ENCODE assay signal across 19 cellular contexts in the genomic region with DNA sequence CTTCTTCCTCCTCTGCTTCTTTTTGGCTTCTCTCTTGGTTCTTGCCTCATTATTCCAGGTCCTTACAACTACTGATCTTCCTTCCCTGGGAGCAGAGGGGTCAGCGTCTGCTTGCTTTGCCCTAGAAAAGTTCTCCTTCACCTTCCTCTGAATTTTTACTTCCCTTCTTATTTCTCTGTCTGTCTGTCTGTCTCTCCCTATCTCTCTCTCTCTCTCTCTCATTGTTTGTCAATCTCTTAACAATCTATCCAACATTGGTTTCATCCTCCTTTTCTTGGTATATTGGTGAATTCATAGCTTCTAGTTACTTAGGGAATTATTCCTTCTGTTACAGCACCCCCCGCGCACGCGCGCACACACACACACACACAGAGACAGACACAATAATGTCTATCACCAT.
DNase-seq lines count a peak whose midpoint lies in the region; ATAC-seq and TF ChIP-seq lines count a peak whose summit lies in the region.
"Had no signal": no experiment of that assay in that cellular context is flagged by ENCODE, and none has a peak within 500 bp of the region (broad histone marks: within the 10 kb centered on the region; RNA-seq: fewer than 3 reads in every experiment).

No MANE protein-coding gene starts in this region.

- WGBS in smooth muscle cell (ENCODE audit: low lambda C conversion rate) = 84% methylated on average over 6 of the region's 6 CpGs

- H3K4me1 Mint-ChIP-seq in GM23338 = peaks cover 8% of the 10 kb centered on the region
- H3K4me1 Mint-ChIP-seq in nephron = peaks cover 70% of the 10 kb centered on the region
- H3K4me1 Mint-ChIP-seq: B cell had no signal

- H3K27ac ChIP-seq in GM23338 (ENCODE audit: low read depth) (no peak overlapping the region), coronary artery (peak overlapping the region; percentile 80 to 86), smooth muscle cell (ENCODE audit: low read depth) (peak overlapping the region; percentile 6)
- H3K27ac ChIP-seq: PC-9 had no signal

- H3K36me3 ChIP-seq in GM23338 (ENCODE audit: insufficient read depth) (no peaks in the 10 kb centered on the region), smooth muscle cell (ENCODE audit: low read depth) (no peaks in the 10 kb centered on the region)

- no peak overlapping the region for H3K4me3 Mint-ChIP-seq in GM23338
- no peak overlapping the region for H3K4me3 Mint-ChIP-seq in nephron
- H3K4me3 Mint-ChIP-seq: B cell had no signal

- H3K27me3 Mint-ChIP-seq in GM23338 (ENCODE audit: insufficient read depth, low read depth, poor library complexity) (peaks cover 5% of the 10 kb centered on the region), nephron (ENCODE audit: low read depth) (no peaks in the 10 kb centered on the region)
- H3K27me3 Mint-ChIP-seq: B cell had no signal

- H3K27me3 ChIP-seq in GM23338 (ENCODE audit: insufficient read depth) = no peaks in the 10 kb centered on the region
- H3K27me3 ChIP-seq in smooth muscle cell (ENCODE audit: low read depth) = no peaks in the 10 kb centered on the region

- H3K36me3 Mint-ChIP-seq in GM23338 (ENCODE audit: low read depth) (no peaks in the 10 kb centered on the region), nephron (ENCODE audit: low read depth) (no peaks in the 10 kb centered on the region)

- H3K4me2 ChIP-seq in GM23338 (no peak overlapping the region), smooth muscle cell (no peak overlapping the region)
- H3K4me2 ChIP-seq: PC-9 had no signal

- H4K20me1 ChIP-seq in GM23338 (replicated peaks; ENCODE audit: insufficient read depth) (no peaks in the 10 kb centered on the region), smooth muscle cell (ENCODE audit: low read depth) (no peaks in the 10 kb centered on the region)

- H3K79me2 ChIP-seq in GM23338 (replicated peaks; ENCODE audit: insufficient read depth) = no peaks in the 10 kb centered on the region
- H3K79me2 ChIP-seq in smooth muscle cell (ENCODE audit: low read depth) = no peaks in the 10 kb centered on the region

- H3K9me2 ChIP-seq in GM23338 (ENCODE audit: insufficient read depth) = no peaks in the 10 kb centered on the region

- H3K27ac Mint-ChIP-seq in GM23338 = peak overlapping the region; percentile 3
- H3K27ac Mint-ChIP-seq in nephron = peak overlapping the region; percentile 54 to 88 (median 78)
- H3K27ac Mint-ChIP-seq: B cell had no signal

- H3K4me1 ChIP-seq in GM23338 (ENCODE audit: insufficient read depth) (peaks cover 1% of the 10 kb centered on the region; the same call in 1 of the 2 replicates), smooth muscle cell (ENCODE audit: low read depth) (peaks cover 9% of the 10 kb centered on the region)

- H3F3A ChIP-seq in GM23338 (replicated peaks; ENCODE audit: low read depth) (no peaks in the 10 kb centered on the region), smooth muscle cell (ENCODE audit: low read depth) (no peaks in the 10 kb centered on the region)

- H3K4me3 ChIP-seq in GM23338 = no peak overlapping the region
- no peak overlapping the region for H3K4me3 ChIP-seq in coronary artery
- H3K4me3 ChIP-seq in smooth muscle cell = no peak overlapping the region
- H3K4me3 ChIP-seq: GM12878, PC-9 had no signal

- ATAC-seq in GM23338 (no peak), GM19035 (IDR thresholded peaks at IDR 0.05; ENCODE audit: unreplicated experiment) (no peak)
- ATAC-seq: GM12878, HCT116 had no signal

- H3K9me3 ChIP-seq in smooth muscle cell (replicated peaks; ENCODE audit: low read depth) = no peaks in the 10 kb centered on the region

- H3K9me3 Mint-ChIP-seq in GM23338 = no peaks in the 10 kb centered on the region
- H3K9me3 Mint-ChIP-seq in nephron = no peaks in the 10 kb centered on the region

- no peak overlapping the region for H2AFZ ChIP-seq in GM23338
- H2AFZ ChIP-seq in smooth muscle cell (ENCODE audit: low read depth) = peak overlapping the region; percentile 42
- H2AFZ ChIP-seq: PC-9 had no signal

- no peak overlapping the region for H3K9ac ChIP-seq in smooth muscle cell (ENCODE audit: low read depth)

- TF ChIP-seq CTCF in GM23338 (conservative IDR thresholded peaks at IDR 0.05; ENCODE audit: low read depth in 2 of 2) (no peak), coronary artery (IDR thresholded peaks at IDR 0.05) (no peak), nephron (IDR thresholded peaks at IDR 0.05; ENCODE audit: unreplicated experiment in 3 of 3) (no peak), smooth muscle cell (IDR thresholded peaks at IDR 0.05; ENCODE audit: borderline replicate concordance, insufficient read depth, poor library complexity, severe bottlenecking) (no peak), GM20000 (IDR thresholded peaks at IDR 0.05; ENCODE audit: extremely low read depth, missing control alignments) (no peak)

- no peak for DNase-seq in GM23338 (ENCODE audit: low spot score)
- DNase-seq in coronary artery (ENCODE audit: low spot score) = no peak
- no peak for DNase-seq in smooth muscle cell (lab: John Stamatoyannopoulos, UW; ENCODE audit: unreplicated experiment)
- no peak for DNase-seq in stimulated activated CD4-positive, alpha-beta T cell treated with anti-CD3 and anti-CD28 coated beads, Interleukin-12 subunit alpha, Interleukin-12 subunit beta, amount 100 ng/mL, for 4 hours
- no peak for DNase-seq in GM20000 (ENCODE audit: low spot score)
- no peak for DNase-seq in NCI-H345 treated with DMSO at 0.1 percent for 48 hours (lab: John Stamatoyannopoulos, UW; ENCODE audit: unreplicated experiment)
- DNase-seq: DMS79 treated with DMSO at 0.1 percent for 48 hours, GOT3, KG1, NCI-H1436 treated with DMSO at 0.1 percent for 48 hours, NCI-H2227 treated with DMSO at 0.1 percent for 48 hours, NCI-H510A treated with DMSO at 0.1 percent for 48 hours, NCI-H748 treated with DMSO at 0.1 percent for 48 hours, PC-9 had no signal

TF ChIP-seq in GM23338, 12 proteins besides CTCF, POLR2A, EP300 and RAD21 (continues in another document):
- TF ChIP-seq JUNB (IDR thresholded peaks at IDR 0.05; ENCODE audit: unreplicated experiment) (no peak), ZNF114 (CRISPR knock-in tag; IDR thresholded peaks at IDR 0.05) (no peak), EZH2 (IDR thresholded peaks at IDR 0.05; ENCODE audit: low read depth, unreplicated experiment) (no peak), NANOG (IDR thresholded peaks at IDR 0.05; ENCODE audit: borderline replicate concordance) (no peak), EZH2phosphoT487 (IDR thresholded peaks at IDR 0.05; ENCODE audit: unreplicated experiment) (no peak)
- TF ChIP-seq, protein P1, sequence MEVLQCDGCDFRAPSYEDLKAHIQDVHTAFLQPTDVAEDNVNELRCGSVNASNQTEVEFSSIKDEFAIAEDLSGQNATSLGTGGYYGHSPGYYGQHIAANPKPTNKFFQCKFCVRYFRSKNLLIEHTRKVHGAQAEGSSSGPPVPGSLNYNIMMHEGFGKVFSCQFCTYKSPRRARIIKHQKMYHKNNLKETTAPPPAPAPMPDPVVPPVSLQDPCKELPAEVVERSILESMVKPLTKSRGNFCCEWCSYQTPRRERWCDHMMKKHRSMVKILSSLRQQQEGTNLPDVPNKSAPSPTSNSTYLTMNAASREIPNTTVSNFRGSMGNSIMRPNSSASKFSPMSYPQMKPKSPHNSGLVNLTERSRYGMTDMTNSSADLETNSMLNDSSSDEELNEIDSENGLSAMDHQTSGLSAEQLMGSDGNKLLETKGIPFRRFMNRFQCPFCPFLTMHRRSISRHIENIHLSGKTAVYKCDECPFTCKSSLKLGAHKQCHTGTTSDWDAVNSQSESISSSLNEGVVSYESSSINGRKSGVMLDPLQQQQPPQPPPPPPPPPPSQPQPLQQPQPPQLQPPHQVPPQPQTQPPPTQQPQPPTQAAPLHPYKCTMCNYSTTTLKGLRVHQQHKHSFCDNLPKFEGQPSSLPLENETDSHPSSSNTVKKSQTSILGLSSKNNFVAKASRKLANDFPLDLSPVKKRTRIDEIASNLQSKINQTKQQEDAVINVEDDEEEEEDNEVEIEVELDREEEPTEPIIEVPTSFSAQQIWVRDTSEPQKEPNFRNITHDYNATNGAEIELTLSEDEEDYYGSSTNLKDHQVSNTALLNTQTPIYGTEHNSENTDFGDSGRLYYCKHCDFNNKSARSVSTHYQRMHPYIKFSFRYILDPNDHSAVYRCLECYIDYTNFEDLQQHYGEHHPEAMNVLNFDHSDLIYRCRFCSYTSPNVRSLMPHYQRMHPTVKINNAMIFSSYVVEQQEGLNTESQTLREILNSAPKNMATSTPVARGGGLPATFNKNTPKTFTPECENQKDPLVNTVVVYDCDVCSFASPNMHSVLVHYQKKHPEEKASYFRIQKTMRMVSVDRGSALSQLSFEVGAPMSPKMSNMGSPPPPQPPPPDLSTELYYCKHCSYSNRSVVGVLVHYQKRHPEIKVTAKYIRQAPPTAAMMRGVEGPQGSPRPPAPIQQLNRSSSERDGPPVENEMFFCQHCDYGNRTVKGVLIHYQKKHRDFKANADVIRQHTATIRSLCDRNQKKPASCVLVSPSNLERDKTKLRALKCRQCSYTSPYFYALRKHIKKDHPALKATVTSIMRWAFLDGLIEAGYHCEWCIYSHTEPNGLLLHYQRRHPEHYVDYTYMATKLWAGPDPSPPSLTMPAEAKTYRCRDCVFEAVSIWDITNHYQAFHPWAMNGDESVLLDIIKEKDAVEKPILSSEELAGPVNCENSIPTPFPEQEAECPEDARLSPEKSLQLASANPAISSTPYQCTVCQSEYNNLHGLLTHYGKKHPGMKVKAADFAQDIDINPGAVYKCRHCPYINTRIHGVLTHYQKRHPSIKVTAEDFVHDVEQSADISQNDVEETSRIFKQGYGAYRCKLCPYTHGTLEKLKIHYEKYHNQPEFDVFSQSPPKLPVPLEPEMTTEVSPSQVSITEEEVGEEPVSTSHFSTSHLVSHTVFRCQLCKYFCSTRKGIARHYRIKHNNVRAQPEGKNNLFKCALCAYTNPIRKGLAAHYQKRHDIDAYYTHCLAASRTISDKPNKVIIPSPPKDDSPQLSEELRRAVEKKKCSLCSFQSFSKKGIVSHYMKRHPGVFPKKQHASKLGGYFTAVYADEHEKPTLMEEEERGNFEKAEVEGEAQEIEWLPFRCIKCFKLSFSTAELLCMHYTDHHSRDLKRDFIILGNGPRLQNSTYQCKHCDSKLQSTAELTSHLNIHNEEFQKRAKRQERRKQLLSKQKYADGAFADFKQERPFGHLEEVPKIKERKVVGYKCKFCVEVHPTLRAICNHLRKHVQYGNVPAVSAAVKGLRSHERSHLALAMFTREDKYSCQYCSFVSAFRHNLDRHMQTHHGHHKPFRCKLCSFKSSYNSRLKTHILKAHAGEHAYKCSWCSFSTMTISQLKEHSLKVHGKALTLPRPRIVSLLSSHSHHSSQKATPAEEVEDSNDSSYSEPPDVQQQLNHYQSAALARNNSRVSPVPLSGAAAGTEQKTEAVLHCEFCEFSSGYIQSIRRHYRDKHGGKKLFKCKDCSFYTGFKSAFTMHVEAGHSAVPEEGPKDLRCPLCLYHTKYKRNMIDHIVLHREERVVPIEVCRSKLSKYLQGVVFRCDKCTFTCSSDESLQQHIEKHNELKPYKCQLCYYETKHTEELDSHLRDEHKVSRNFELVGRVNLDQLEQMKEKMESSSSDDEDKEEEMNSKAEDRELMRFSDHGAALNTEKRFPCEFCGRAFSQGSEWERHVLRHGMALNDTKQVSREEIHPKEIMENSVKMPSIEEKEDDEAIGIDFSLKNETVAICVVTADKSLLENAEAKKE (CRISPR knock-in tag; IDR thresholded peaks at IDR 0.05) = no peak
